Comparison of ENCODE assay signal across 3 cellular contexts in the genomic region with DNA sequence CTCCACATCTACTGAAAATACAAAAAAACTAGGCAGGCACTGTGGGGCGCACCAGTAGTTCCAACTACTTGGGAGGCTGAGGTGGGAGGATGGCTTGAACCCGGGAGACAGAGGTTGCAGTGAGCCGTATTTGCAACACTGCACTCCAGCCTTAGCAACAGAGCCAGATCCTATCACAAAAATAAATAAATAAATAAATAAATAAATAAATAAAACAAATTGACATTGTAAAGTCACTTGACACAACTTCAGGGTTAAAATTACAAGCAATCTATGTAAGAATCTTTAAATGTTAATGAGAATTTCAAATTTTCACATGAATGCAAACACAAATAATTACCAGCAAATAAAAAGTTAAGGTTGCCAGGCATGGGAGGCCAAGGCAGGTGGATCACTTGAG.
A peak's percentile ranks its signal among the peaks of the same experiment; 100 is the strongest.
TF ChIP-seq lines count a peak whose summit lies in the region.

No MANE protein-coding gene starts in this region.

TF ChIP-seq in A549, 52 proteins besides CTCF, POLR2A, EP300 and RAD21:
- peak; percentile 61 for TF ChIP-seq ZC3H11A (IDR thresholded peaks at IDR 0.05)
- TF ChIP-seq BHLHE40 (IDR thresholded peaks at IDR 0.05; ENCODE audit: low read depth, low read length) = no peak

TF ChIP-seq in WTC11, 78 proteins besides CTCF, POLR2A, EP300 and RAD21:
- TF ChIP-seq NFATC4 (CRISPR knock-in tag; IDR thresholded peaks at IDR 0.05) (no peak), ZNF532 (CRISPR knock-in tag; IDR thresholded peaks at IDR 0.05; ENCODE audit: borderline replicate concordance) (no peak)

TF ChIP-seq in H1, 55 proteins besides CTCF, POLR2A, EP300 and RAD21:
- no peak for TF ChIP-seq SP2 (IDR thresholded peaks at IDR 0.05; ENCODE audit: low read length)
- no peak for TF ChIP-seq GTF2F1 (IDR thresholded peaks at IDR 0.05; ENCODE audit: borderline replicate concordance, low read depth, low read length)
- TF ChIP-seq POLR2AphosphoS5 (IDR thresholded peaks at IDR 0.05; ENCODE audit: low read depth, low read length) = no peak
- TF ChIP-seq, protein P1, sequence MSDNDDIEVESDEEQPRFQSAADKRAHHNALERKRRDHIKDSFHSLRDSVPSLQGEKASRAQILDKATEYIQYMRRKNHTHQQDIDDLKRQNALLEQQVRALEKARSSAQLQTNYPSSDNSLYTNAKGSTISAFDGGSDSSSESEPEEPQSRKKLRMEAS (IDR thresholded peaks at IDR 0.05) = no peak
- no peak for TF ChIP-seq POU5F1 (IDR thresholded peaks at IDR 0.05; ENCODE audit: low read depth, low read length)
- TF ChIP-seq, protein P2, sequence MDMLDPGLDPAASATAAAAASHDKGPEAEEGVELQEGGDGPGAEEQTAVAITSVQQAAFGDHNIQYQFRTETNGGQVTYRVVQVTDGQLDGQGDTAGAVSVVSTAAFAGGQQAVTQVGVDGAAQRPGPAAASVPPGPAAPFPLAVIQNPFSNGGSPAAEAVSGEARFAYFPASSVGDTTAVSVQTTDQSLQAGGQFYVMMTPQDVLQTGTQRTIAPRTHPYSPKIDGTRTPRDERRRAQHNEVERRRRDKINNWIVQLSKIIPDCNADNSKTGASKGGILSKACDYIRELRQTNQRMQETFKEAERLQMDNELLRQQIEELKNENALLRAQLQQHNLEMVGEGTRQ (IDR thresholded peaks at IDR 0.05; ENCODE audit: low read length) = no peak
- no peak for TF ChIP-seq JUN (IDR thresholded peaks at IDR 0.05; ENCODE audit: low read depth, low read length)
- no peak for TF ChIP-seq EGR1 (IDR thresholded peaks at IDR 0.05; ENCODE audit: borderline replicate concordance, low read depth, low read length)
- TF ChIP-seq KDM5A (IDR thresholded peaks at IDR 0.05; ENCODE audit: low read length) = no peak
- no peak for TF ChIP-seq SIN3A (conservative IDR thresholded peaks at IDR 0.05 in 1 of 2, IDR thresholded peaks at IDR 0.05 in 1 of 2; ENCODE audit: low read depth in 1 of 2, low read length in 2 of 2)
TF ChIP-seq in H1: peak in this region for 0.
